ENCODE assay signal across 9 cellular contexts in genomic region chr10:99647601-99648151, GRCh38.
"Had no signal": no experiment of that assay in that cellular context is flagged by ENCODE, and none has a peak within 500 bp of the region (broad histone marks: within the 10 kb centered on the region; RNA-seq: fewer than 3 reads in every experiment).

No MANE protein-coding gene starts in this region.

- H2AFZ ChIP-seq: GM23248 had no signal

- H3K9me3 ChIP-seq: HAP-1 had no signal

- DNase-seq: GM23248, GOT3, H7, HFFc6, IMR-90 had no signal

- H3K27ac ChIP-seq: GM23248, HL-60 had no signal

- H3K36me3 ChIP-seq: HAP-1 had no signal

- ATAC-seq: HCT116, K562 had no signal

- H3K9ac ChIP-seq: GM23248 had no signal

- H3K4me1 ChIP-seq: HAP-1 had no signal

- H3K4me3 ChIP-seq: GM23248, HAP-1, K562 had no signal
